12 cellular contexts compared by ENCODE assay signal in genomic region chr14:100899841-100900771, GRCh38. TPM values are rescaled to one million over a fixed set of nuclear protein-coding genes. Genes with fewer than 3 reads are reported as not detected.
DNase-seq lines count a peak whose midpoint lies in the region; ATAC-seq and TF ChIP-seq lines count a peak whose summit lies in the region.
"Had no signal": no experiment of that assay in that cellular context is flagged by ENCODE, and none has a peak within 500 bp of the region (broad histone marks: within the 10 kb centered on the region; RNA-seq: fewer than 3 reads in every experiment).

No MANE protein-coding gene starts in this region.

- in situ Hi-C loops in GM23248 (cut with MboI), result no loop called here

- H3K9me3 ChIP-seq in GM23248 (ENCODE audit: low read depth) (no peaks in the 10 kb centered on the region), heart left ventricle (peaks cover 0 to 4% (median 0%) of the 10 kb centered on the region in 12 donors)

- no peaks in the 10 kb centered on the region for H4K20me1 ChIP-seq in GM23248 (ENCODE audit: insufficient read depth)

- peak; percentile 11 to 73 (median 34) for ATAC-seq in heart left ventricle
- peak; percentile 27 for ATAC-seq in omental fat pad (ENCODE audit: low FRiP score)
- ATAC-seq in HG03159 (IDR thresholded peaks at IDR 0.05; ENCODE audit: unreplicated experiment), result no peak
- ATAC-seq in GM21786 (IDR thresholded peaks at IDR 0.05; ENCODE audit: unreplicated experiment), result no peak
- no peak for ATAC-seq in HG03095 (IDR thresholded peaks at IDR 0.05; ENCODE audit: unreplicated experiment)

- H3F3A ChIP-seq in GM23248 (ENCODE audit: insufficient read depth), result no peaks in the 10 kb centered on the region

- intact Hi-C loops in heart left ventricle (cut with DNase I), result no loop called here

- no peak overlapping the region for H3K4me3 ChIP-seq in GM23248
- H3K4me3 ChIP-seq in heart left ventricle, result no peak overlapping the region

- H3K9me2 ChIP-seq in GM23248 (ENCODE audit: insufficient read depth), result no peaks in the 10 kb centered on the region

- no peak for TF ChIP-seq POLR2A in heart left ventricle (IDR thresholded peaks at IDR 0.05)

- no peak overlapping the region for H2AFZ ChIP-seq in GM23248

- peaks cover 13% of the 10 kb centered on the region; the same call in 1 of the 2 replicates for H3K27me3 ChIP-seq in GM23248 (replicated peaks; ENCODE audit: insufficient read depth)
- H3K27me3 ChIP-seq in heart left ventricle, result peaks cover 4 to 83% (median 45%) of the 10 kb centered on the region in 9 donors

- H3K27ac ChIP-seq in GM23248, result no peak overlapping the region
- H3K27ac ChIP-seq in heart left ventricle, result peak overlapping the region in 2 of 12 donors; percentile 19 to 29

- DNase-seq in GM23248 (peak; percentile 7), NOMO-1 treated with DMSO at 0.1 percent for 48 hours (lab: John Stamatoyannopoulos, UW; ENCODE audit: unreplicated experiment) (peak; percentile 35), heart left ventricle (no peak), omental fat pad (ENCODE audit: low spot score) (no peak), MV-4-11 (lab: John Stamatoyannopoulos, UW) (no peak)
- DNase-seq: activated B cell treated with CpG ODN at 0.5 μM for 24 hours, amniotic stem cell, NCI-H526 treated with DMSO at 0.1 percent for 48 hours had no signal

- H3K4me1 ChIP-seq in GM23248 (ENCODE audit: insufficient read depth), result no peaks in the 10 kb centered on the region
- peaks cover 0 to 20% (median 6%) of the 10 kb centered on the region in 12 donors for H3K4me1 ChIP-seq in heart left ventricle

- H3K36me3 ChIP-seq in GM23248 (ENCODE audit: low read depth) (peaks cover 5% of the 10 kb centered on the region; the same call in 1 of the 2 replicates), heart left ventricle (no peaks in the 10 kb centered on the region)

- H3K9ac ChIP-seq in GM23248, result no peak overlapping the region

- 37 to 43% methylated on average over 21 of the region's 21 CpGs for WGBS in GM23248 (ENCODE audit: low coverage in 1 of 2, low lambda C conversion rate in 2 of 2, missing lambda C conversion rate in 2 of 2), 2 experiments
- WGBS in heart left ventricle, 4 donors, result 19 to 39% (median 28%) methylated on average over 16 to 21 of the region's 21 CpGs

- no peaks in the 10 kb centered on the region for H3K79me2 ChIP-seq in GM23248 (ENCODE audit: insufficient read depth)

- TF ChIP-seq CTCF in heart left ventricle (IDR thresholded peaks at IDR 0.05), result no peak
- no peak for TF ChIP-seq CTCF in omental fat pad (IDR thresholded peaks at IDR 0.05)

- H3K4me2 ChIP-seq in GM23248 (ENCODE audit: unreplicated experiment), result no peak overlapping the region

RNA-seq across cellular contexts. Expression of gene RTL1, which starts 3.4 kb away (rescaled TPM):
- total RNA-seq in GM23248 (2014; rRNA removed; shearing (Covaris generic)), result not detected in 2 replicates
- 0.19 and 0.36 TPM in 2 replicates for polyA plus RNA-seq in GM23248 (2016; fragmentation: Nextera tagmentation; extraction: Ambion mirVana)
- not detected for total RNA-seq in heart left ventricle
- polyA plus RNA-seq in heart left ventricle, result not detected
- total RNA-seq in omental fat pad, result not detected
- total RNA-seq: activated B cell treated with CpG ODN at 0.5 μM for 24 hours, fibroblast of villous mesenchyme had no signal

Comparison
In these comparisons a context has a peak if more than half of its experiments do, and no peak if none do; other contexts are left out.
1. DNase-seq: peak in GM23248 (single experiment) and NOMO-1 treated with DMSO at 0.1 percent for 48 hours (single experiment); none in heart left ventricle (0 of 5), omental fat pad (single experiment) and MV-4-11 (single experiment).
2. ATAC-seq: peak in heart left ventricle (4 of 4) and omental fat pad (single experiment); none in HG03159 (single experiment), GM21786 (single experiment) and HG03095 (single experiment).